In the genomic region with DNA sequence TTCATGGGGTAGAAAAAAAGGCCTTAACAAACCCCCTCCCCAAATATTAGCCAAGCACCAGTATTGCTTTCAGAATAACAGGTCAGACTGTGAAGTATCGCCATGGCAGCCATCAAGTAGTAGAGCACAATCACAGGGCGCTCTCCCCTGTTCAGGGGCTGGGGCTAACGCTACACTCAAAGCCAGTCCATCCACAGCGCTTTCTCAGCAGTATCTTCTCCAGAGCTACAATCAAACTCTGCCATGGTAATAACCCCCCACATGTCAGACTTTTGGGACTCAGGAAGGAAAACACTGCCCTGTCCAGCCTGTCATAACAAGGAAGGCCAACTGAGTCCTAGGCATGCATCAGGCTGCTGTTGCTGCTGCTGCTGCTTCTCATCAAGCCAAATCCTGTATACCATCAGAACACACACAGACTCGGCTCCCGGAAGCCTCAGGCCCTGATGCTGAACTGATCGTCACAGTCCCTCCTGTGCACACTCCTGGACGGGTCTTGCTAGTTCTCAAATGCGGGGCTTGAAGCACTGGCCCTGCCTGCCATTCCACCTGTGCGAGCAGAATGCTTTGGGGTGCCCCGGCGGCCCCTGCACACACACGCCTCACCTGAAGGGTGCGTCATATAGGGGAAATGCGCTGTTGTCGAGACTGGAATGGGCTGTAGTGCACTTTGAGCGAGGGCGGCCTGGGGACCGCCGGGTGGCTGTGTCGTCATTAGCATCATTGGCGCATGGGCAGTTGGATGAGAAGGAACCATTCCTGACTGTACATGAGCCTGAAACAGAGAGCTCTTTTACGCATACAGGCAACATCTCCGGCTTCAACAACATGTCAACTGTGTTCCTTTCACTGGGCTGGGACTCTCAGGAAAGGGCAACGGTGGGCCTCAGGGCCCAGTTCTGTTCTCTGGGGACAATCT, we compare ENCODE assay signal across 13 cellular contexts. TPM values are rescaled to one million over a fixed set of nuclear protein-coding genes. Genes with fewer than 3 reads are reported as not detected.
DNase-seq lines count a peak whose midpoint lies in the region; ATAC-seq, FAIRE-seq and TF ChIP-seq lines count a peak whose summit lies in the region.
"Had no signal": no experiment of that assay in that cellular context is flagged by ENCODE, and none has a peak within 500 bp of the region (broad histone marks: within the 10 kb centered on the region; RNA-seq: fewer than 3 reads in every experiment).

No MANE protein-coding gene starts in this region.

- no peak overlapping the region for H2BK15ac ChIP-seq in mesenchymal stem cell (ENCODE audit: low read depth, poor library complexity, severe bottlenecking)

- no peak for TF ChIP-seq EP300 in transverse colon (IDR thresholded peaks at IDR 0.05; ENCODE audit: low read depth)

- H3K79me2 ChIP-seq in ACC112 (ENCODE audit: control insufficient read depth, insufficient read depth, low read length, unreplicated experiment), result no peaks in the 10 kb centered on the region

- no peak overlapping the region for H3K23ac ChIP-seq in mesenchymal stem cell (ENCODE audit: low read length in 2 of 2)

- intact Hi-C loops in transverse colon (cut with DNase I; ENCODE audit: low total_unique reads), result loop anchor here (2.0 kb wide), 1 partner anchor 59 kb away; no protein-coding TSS in a partner anchor

- no peak overlapping the region for H4K8ac ChIP-seq in mesenchymal stem cell (ENCODE audit: low read length)

- TF ChIP-seq POLR2A in GM12891 (IDR thresholded peaks at IDR 0.05; ENCODE audit: low read depth, low read length), result no peak; the same call in 1 of the 2 replicates
- TF ChIP-seq POLR2A in transverse colon (IDR thresholded peaks at IDR 0.05), result no peak

- H3K4me2 ChIP-seq in mesenchymal stem cell (ENCODE audit: low read length, poor library complexity, severe bottlenecking), result no peak overlapping the region

- H4K91ac ChIP-seq in mesenchymal stem cell (ENCODE audit: low read length), result no peak overlapping the region

- H3K79me1 ChIP-seq in mesenchymal stem cell (replicated peaks; ENCODE audit: low read length, poor library complexity, severe bottlenecking), result peaks cover 6% of the 10 kb centered on the region

- no peaks in the 10 kb centered on the region for H3K27me3 Mint-ChIP-seq in brain
- H3K27me3 Mint-ChIP-seq: CD4-positive, CD25-positive, alpha-beta regulatory T cell had no signal

- H3K4me1 Mint-ChIP-seq in brain, result peaks cover 21% of the 10 kb centered on the region

- H2AFZ ChIP-seq in ACC112 (ENCODE audit: low read length, unreplicated experiment) (no peak overlapping the region), mesenchymal stem cell (ENCODE audit: low read depth, low read length) (no peak overlapping the region)

- 97% methylated on average over 25 of the region's 25 CpGs for WGBS in mesenchymal stem cell
- 94 to 100% methylated on average over 8 to 23 of the region's 25 CpGs for WGBS in transverse colon (ENCODE audit: low coverage in 1 of 2), 2 donors

- H3K9ac ChIP-seq in mesenchymal stem cell (ENCODE audit: low read length), result no peak overlapping the region

- H3K36me3 ChIP-seq in ACC112 (ENCODE audit: insufficient read depth, low read length) (peaks cover 8% of the 10 kb centered on the region; the same call in 1 of the 2 replicates), mesenchymal stem cell (ENCODE audit: control insufficient read depth in 1 of 2, insufficient read depth in 2 of 2, low read depth in 1 of 2, low read length in 2 of 2) (peaks cover 44 to 93% of the 10 kb centered on the region in 2 experiments), transverse colon (peaks cover 0 to 31% (median 10%) of the 10 kb centered on the region in 4 donors)

- H3K4me1 ChIP-seq in ACC112 (ENCODE audit: control insufficient read depth, insufficient read depth, low read length, unreplicated experiment) (peaks cover 15% of the 10 kb centered on the region), mesenchymal stem cell (ENCODE audit: control insufficient read depth, insufficient read depth, low read depth, low read length) (peaks cover 22% of the 10 kb centered on the region), transverse colon (no peaks in the 10 kb centered on the region)
- H3K4me1 ChIP-seq: pancreas had no signal

- no peaks in the 10 kb centered on the region for H3K9me3 Mint-ChIP-seq in brain
- H3K9me3 Mint-ChIP-seq: CD4-positive, CD25-positive, alpha-beta regulatory T cell had no signal

- peak overlapping the region in 1 of 2 experiments; percentile 18 for H3K18ac ChIP-seq in mesenchymal stem cell (ENCODE audit: low read depth in 1 of 2, low read length in 2 of 2)

- H3K27ac ChIP-seq in ACC112 (ENCODE audit: low read depth, low read length) (peak overlapping the region; percentile 72), mesenchymal stem cell (ENCODE audit: low read length, poor library complexity, severe bottlenecking) (peak overlapping the region; percentile 81), transverse colon (no peak overlapping the region)
- H3K27ac ChIP-seq: pancreas had no signal

- H3K27ac Mint-ChIP-seq in brain, result peak overlapping the region in 3 of 5 experiments; percentile 6 to 76 (median 75)
- H3K27ac Mint-ChIP-seq: CD4-positive, CD25-positive, alpha-beta regulatory T cell had no signal

- in situ Hi-C loops in transverse colon (cut with MboI; ENCODE audit: low pct_ligation_motif_present in 1 of 4, low pct_unique_long_range_greater_than_20kb in 1 of 4, low sequenced_read_pairs in 3 of 4), result loop anchor here in 2 of 4 donors (5.0 kb wide), 1 partner anchor 56 kb away; no protein-coding TSS in a partner anchor

- no peak for ATAC-seq in GM19395 (IDR thresholded peaks at IDR 0.05; ENCODE audit: unreplicated experiment)
- ATAC-seq: pancreas had no signal

- H3K4me3 ChIP-seq in ACC112 (ENCODE audit: low read depth, low read length) (no peak overlapping the region), mesenchymal stem cell (ENCODE audit: insufficient read depth in 1 of 2, low read depth in 1 of 2, low read length in 2 of 2) (no peak overlapping the region), transverse colon (no peak overlapping the region)
- H3K4me3 ChIP-seq: pancreas had no signal

- no peak overlapping the region for H3K14ac ChIP-seq in mesenchymal stem cell (ENCODE audit: low read length in 2 of 2)

- FAIRE-seq in GM12891 (lab: Jason Lieb, UNC), result no peak
- FAIRE-seq: pancreas had no signal

- no peak overlapping the region for H3K4ac ChIP-seq in mesenchymal stem cell (ENCODE audit: low read depth in 1 of 2, low read length in 2 of 2)

- no peak overlapping the region for H2BK120ac ChIP-seq in mesenchymal stem cell (ENCODE audit: low read depth, low read length)

- H3K27me3 ChIP-seq in ACC112 (ENCODE audit: insufficient read depth, low read length), result no peaks in the 10 kb centered on the region
- no peaks in the 10 kb centered on the region for H3K27me3 ChIP-seq in mesenchymal stem cell (ENCODE audit: control insufficient read depth in 1 of 2, insufficient read depth in 1 of 2, low read length in 2 of 2)
- H3K27me3 ChIP-seq in transverse colon, result no peaks in the 10 kb centered on the region
- H3K27me3 ChIP-seq: pancreas had no signal

- no peak overlapping the region for H2BK5ac ChIP-seq in mesenchymal stem cell (ENCODE audit: low read depth, low read length, poor library complexity, severe bottlenecking)

- no peak overlapping the region for H2BK12ac ChIP-seq in mesenchymal stem cell (ENCODE audit: low read length in 2 of 2)

- peaks cover 54% of the 10 kb centered on the region for H3K36me3 Mint-ChIP-seq in brain

- TF ChIP-seq CTCF in brain (conservative IDR thresholded peaks at IDR 0.05) (no peak), transverse colon (IDR thresholded peaks at IDR 0.05) (no peak)

- peak overlapping the region; percentile 23 for H2AK5ac ChIP-seq in mesenchymal stem cell (ENCODE audit: low read length, severe bottlenecking)

- DNase-seq in GM12891 (ENCODE audit: insufficient read length, low spot score), result no peak
- no peak for DNase-seq in mesenchymal stem cell
- no peak for DNase-seq in COLO668 (lab: John Stamatoyannopoulos, UW; ENCODE audit: unreplicated experiment)
- no peak for DNase-seq in stimulated activated CD4-positive, alpha-beta T cell treated with anti-CD3 and anti-CD28 coated beads, Interleukin-2, amount 100 ng/mL, for 48 hours
- DNase-seq in transverse colon, result no peak
- DNase-seq: activated CD4-positive, alpha-beta T cell treated with anti-CD3 and anti-CD28 coated beads, Interleukin-2, amount 50 U/mL, for 48 hours; CD4-positive, CD25-positive, alpha-beta regulatory T cell; glutamatergic neuron; NCI-H1930; pancreas had no signal

- H3K9me3 ChIP-seq in mesenchymal stem cell (ENCODE audit: control insufficient read depth, low read length) (no peaks in the 10 kb centered on the region), transverse colon (no peaks in the 10 kb centered on the region)
- H3K9me3 ChIP-seq: pancreas had no signal

- no peak overlapping the region for H3K4me3 Mint-ChIP-seq in brain
- H3K4me3 Mint-ChIP-seq: CD4-positive, CD25-positive, alpha-beta regulatory T cell had no signal

TF ChIP-seq in GM12891, 5 proteins besides CTCF, POLR2A, EP300 and RAD21:
- TF ChIP-seq POLR2AphosphoS5 (IDR thresholded peaks at IDR 0.05; ENCODE audit: low read depth, low read length), result peak; percentile 53; the same call in 1 of the 2 replicates
- TF ChIP-seq TAF1 (IDR thresholded peaks at IDR 0.05; ENCODE audit: low read depth, low read length), result no peak

RNA-seq across cellular contexts. Expression of gene SH2B3, which starts 47.6 kb away (rescaled TPM):
- polyA plus RNA-seq in GM12891 (2012; ENCODE audit: low read depth, missing spikeins), result 16.7 TPM
- polyA plus RNA-seq in brain (ENCODE audit: insufficient read depth, low read depth, low replicate concordance), result 7.4 TPM
- 50.8 TPM for polyA plus RNA-seq in mesenchymal stem cell (2013, experiment 1 of 2)
- polyA plus RNA-seq in mesenchymal stem cell (2013, experiment 2 of 2), result 50.3 TPM
- total RNA-seq in transverse colon, result 10 to 100 TPM; 22.3 to 99.1 (median 43.6) TPM

Comparison
In these comparisons a context has a peak if more than half of its experiments do, and no peak if none do; other contexts are left out.
1. H3K27ac ChIP-seq: peak in ACC112 (single experiment) and mesenchymal stem cell (single experiment); none in transverse colon (0 of 4).